ENCODE assay signal across 17 cellular contexts in genomic region chr22:44328762-44329161, GRCh38. TPM values are rescaled to one million over a fixed set of nuclear protein-coding genes. Genes with fewer than 3 reads are reported as not detected.
DNase-seq lines count a peak whose midpoint lies in the region; FAIRE-seq and TF ChIP-seq lines count a peak whose summit lies in the region.
"Had no signal": no experiment of that assay in that cellular context is flagged by ENCODE, and none has a peak within 500 bp of the region (broad histone marks: within the 10 kb centered on the region; RNA-seq: fewer than 3 reads in every experiment).

No MANE protein-coding gene starts in this region.

- H3K9ac ChIP-seq in GM23248 = no peak overlapping the region

- peaks cover 49% of the 10 kb centered on the region for H3K27me3 Mint-ChIP-seq in IgD-negative memory B cell

- no peaks in the 10 kb centered on the region for H4K20me1 ChIP-seq in GM23248 (ENCODE audit: insufficient read depth)

- H3K9me3 Mint-ChIP-seq in IgD-negative memory B cell = peaks cover 0 to 2% (median 0%) of the 10 kb centered on the region in 3 donors

- H3K9me3 ChIP-seq in sigmoid colon (no peaks in the 10 kb centered on the region), GM23248 (ENCODE audit: low read depth) (no peaks in the 10 kb centered on the region)
- H3K9me3 ChIP-seq: Peyer's patch had no signal

- no peak for TF ChIP-seq POLR2A in sigmoid colon (IDR thresholded peaks at IDR 0.05)

- no peaks in the 10 kb centered on the region for H3K36me3 Mint-ChIP-seq in IgD-negative memory B cell

- H3K4me1 ChIP-seq in sigmoid colon (peaks cover 0 to 52% (median 39%) of the 10 kb centered on the region in 4 donors), GM23248 (ENCODE audit: insufficient read depth) (peaks cover 6% of the 10 kb centered on the region)

- DNase-seq in COLO668 (lab: John Stamatoyannopoulos, UW; ENCODE audit: unreplicated experiment) = peak; percentile 72
- DNase-seq in bronchial epithelial cell (ENCODE audit: low read depth) = no peak
- peak; percentile 58 for DNase-seq in sigmoid colon
- no peak for DNase-seq in Ammon's horn (ENCODE audit: low spot score)
- no peak for DNase-seq in GM23248
- no peak for DNase-seq in HUDEP-2 (lab: John Stamatoyannopoulos, UW; ENCODE audit: unreplicated experiment in 76 of 76)
- DNase-seq: C1 segment of cervical spinal cord, COR-L47, DMS153, NCI-H1048, NCI-H146, NCI-H2081 treated with DMSO at 0.1 percent for 48 hours, NCI-H2227 treated with DMSO at 0.1 percent for 48 hours, SHP77 treated with DMSO at 0.1 percent for 48 hours had no signal

- FAIRE-seq in bronchial epithelial cell (lab: Jason Lieb, UNC) = peak; percentile 47
- FAIRE-seq: K562 had no signal

- H3K4me3 ChIP-seq in bronchial epithelial cell (ENCODE audit: low read depth, low read length) (no peak overlapping the region), sigmoid colon (no peak overlapping the region), GM23248 (no peak overlapping the region)
- H3K4me3 ChIP-seq: K562, Peyer's patch had no signal

- no peak overlapping the region for H2AFZ ChIP-seq in GM23248

- H3K4me3 Mint-ChIP-seq in IgD-negative memory B cell = peak overlapping the region in 3 of 4 donors; percentile 44 to 89 (median 84)

- H3K27ac Mint-ChIP-seq in IgD-negative memory B cell = no peak overlapping the region

- H3K36me3 ChIP-seq in bronchial epithelial cell (ENCODE audit: control insufficient read depth, insufficient read depth, low read length) (no peaks in the 10 kb centered on the region), sigmoid colon (no peaks in the 10 kb centered on the region), GM23248 (ENCODE audit: low read depth) (no peaks in the 10 kb centered on the region)
- H3K36me3 ChIP-seq: Peyer's patch had no signal

- no peaks in the 10 kb centered on the region for H3K79me2 ChIP-seq in GM23248 (ENCODE audit: insufficient read depth)

- in situ Hi-C loops in GM23248 (cut with MboI) = no loop called here

- TF ChIP-seq CTCF in bronchial epithelial cell (IDR thresholded peaks at IDR 0.05; ENCODE audit: insufficient read depth, low read length, severe bottlenecking) (no peak), sigmoid colon (IDR thresholded peaks at IDR 0.05) (no peak)

- H3F3A ChIP-seq in GM23248 (ENCODE audit: insufficient read depth) = no peaks in the 10 kb centered on the region

- no peak for TF ChIP-seq EP300 in sigmoid colon (IDR thresholded peaks at IDR 0.05)

- H3K27ac ChIP-seq in sigmoid colon (peak overlapping the region in 2 of 4 donors; percentile 20 to 37), GM23248 (no peak overlapping the region)
- H3K27ac ChIP-seq: Peyer's patch had no signal

- intact Hi-C loops in sigmoid colon (cut with DNase I) = loop anchor here (10.0 kb wide), 2 partner anchors 296 to 334 kb away; no protein-coding TSS in a partner anchor

- 55 to 65% methylated on average over 5 of the region's 5 CpGs for WGBS in sigmoid colon, 2 donors
- WGBS in GM23248 (ENCODE audit: low coverage in 1 of 2, low lambda C conversion rate in 2 of 2, missing lambda C conversion rate in 2 of 2), 2 experiments = 86 to 89% methylated on average over 5 of the region's 5 CpGs

- H3K27me3 ChIP-seq in bronchial epithelial cell (ENCODE audit: control insufficient read depth, insufficient read depth, low read length) (peaks cover 21% of the 10 kb centered on the region), sigmoid colon (peaks cover 0 to 4% (median 3%) of the 10 kb centered on the region in 3 donors), GM23248 (replicated peaks; ENCODE audit: insufficient read depth) (peaks cover 9% of the 10 kb centered on the region; the same call in 1 of the 2 replicates)

- no peaks in the 10 kb centered on the region for H3K9me2 ChIP-seq in GM23248 (ENCODE audit: insufficient read depth)

- H3K4me1 Mint-ChIP-seq in IgD-negative memory B cell = peaks cover 2 to 13% (median 7%) of the 10 kb centered on the region in 3 donors

- no peak overlapping the region for H3K4me2 ChIP-seq in GM23248 (ENCODE audit: unreplicated experiment)

RNA-seq across cellular contexts. Expression of gene SHISAL1, which starts 16.0 kb away (rescaled TPM):
- not detected for polyA plus RNA-seq in IgD-negative memory B cell
- total RNA-seq in bronchial epithelial cell = under 0.01 and 0.26 TPM in 2 replicates
- 10 to 100 TPM; 20.7 to 32.4 (median 24.1) TPM for total RNA-seq in sigmoid colon
- polyA plus RNA-seq in sigmoid colon = 1 to 10 TPM in 1 of 3 donors, under 1 TPM in 2; 0.23 to 1.3 (median 0.60) TPM
- 1.5 and 2.2 TPM in 2 replicates for total RNA-seq in GM23248 (2014; rRNA removed; shearing (Covaris generic))
- polyA plus RNA-seq in GM23248 (2016; fragmentation: Nextera tagmentation; extraction: Ambion mirVana) = 0.49 and 0.58 TPM in 2 replicates
- total RNA-seq: K562 had no signal
- polyA plus RNA-seq: K562 had no signal

Comparison
In these comparisons a context has a peak if more than half of its experiments do, and no peak if none do; other contexts are left out.
1. DNase-seq: peak in COLO668 (single experiment) and sigmoid colon (single experiment); none in bronchial epithelial cell (single experiment), Ammon's horn (single experiment), GM23248 (single experiment) and HUDEP-2 (0 of 76).